8 cellular contexts compared by ENCODE assay signal in genomic region chr3:155854147-155854940, GRCh38. TPM values are rescaled to one million over a fixed set of nuclear protein-coding genes. Genes with fewer than 3 reads are reported as not detected.
DNase-seq lines count a peak whose midpoint lies in the region; ATAC-seq and TF ChIP-seq lines count a peak whose summit lies in the region.

Gene SLC33A1, minus strand, starts transcription at chr3:155854427. Its CDS starts 430 bp downstream, at chr3:155853997.

- TF ChIP-seq POLR2A in GM19099 (IDR thresholded peaks at IDR 0.05; ENCODE audit: extremely low read depth, insufficient read length, low read depth) = peak; percentile 90

- peak; percentile 98 for DNase-seq in AG20443 (ENCODE audit: low spot score)
- DNase-seq in NCI-H510A (lab: John Stamatoyannopoulos, UW) = peak; percentile 96
- DNase-seq in activated CD4-positive, alpha-beta T cell treated with anti-CD3 and anti-CD28 coated beads for 1 hour = peak; percentile 98
- DNase-seq in cerebellum (ENCODE audit: low spot score) = peak; percentile 98
- DNase-seq in islet precursor cell = peak; percentile 100
- DNase-seq in stimulated activated CD4-positive, alpha-beta T cell treated with anti-CD3 and anti-CD28 coated beads, Interleukin-12 subunit alpha, Interleukin-12 subunit beta, amount 100 ng/mL, for 48 hours (ENCODE audit: low read depth in 2 of 3, low spot score in 1 of 3) = peak; percentile 96 to 98 (median 98)

- peak; percentile 96 for ATAC-seq in HG03432 (IDR thresholded peaks at IDR 0.05; ENCODE audit: unreplicated experiment)

RNA-seq across cellular contexts. Expression of gene SLC33A1, which starts in this region (rescaled TPM):
- 27.6 TPM for total RNA-seq in cerebellum

Comparison
In these comparisons a context has a peak if more than half of its experiments do, and no peak if none do; other contexts are left out.
1. Peak in every context shown above with its lines: DNase-seq and ATAC-seq.